In the genomic region with DNA sequence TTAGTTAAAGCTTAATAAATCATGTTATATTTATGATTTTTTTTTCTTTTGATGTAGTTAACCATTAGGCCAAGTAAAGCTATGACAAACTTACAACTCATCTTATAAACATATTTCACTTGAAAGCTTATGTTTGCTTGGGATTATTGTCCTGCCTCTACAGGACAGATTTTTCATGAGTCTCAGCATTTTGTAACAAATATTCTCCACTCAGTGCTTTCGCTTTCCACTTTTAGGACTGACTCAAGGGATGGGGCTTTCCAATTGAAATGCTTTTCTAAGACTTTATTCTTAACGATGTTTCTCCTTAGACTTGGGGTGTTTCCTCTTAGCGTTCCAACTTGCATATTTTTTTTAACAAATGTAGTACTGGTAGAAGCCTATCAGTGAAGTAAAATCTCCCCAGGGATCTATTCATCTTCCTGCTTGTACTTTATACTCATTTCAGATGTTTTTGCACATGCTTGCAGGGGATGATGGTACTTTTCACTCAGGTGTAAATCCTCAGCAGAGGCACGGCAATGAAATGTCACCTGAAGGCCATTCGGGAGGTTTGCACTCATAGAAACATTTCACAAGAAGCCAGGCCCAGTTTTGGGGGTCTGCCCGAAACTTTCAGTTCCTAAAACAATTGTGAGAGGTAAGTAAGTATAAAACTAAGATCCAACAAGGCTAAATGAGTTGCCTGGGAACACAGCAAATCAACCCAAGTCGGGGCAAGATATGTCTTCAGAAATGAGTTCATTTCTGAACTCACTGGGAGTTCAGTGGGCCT, we compare ENCODE assay signal across 24 cellular contexts.
"Had no signal": no experiment of that assay in that cellular context is flagged by ENCODE, and none has a peak within 500 bp of the region (broad histone marks: within the 10 kb centered on the region; RNA-seq: fewer than 3 reads in every experiment).

No MANE protein-coding gene starts in this region.

- H3K36me3 ChIP-seq: colonic mucosa, pancreas, sigmoid colon, thoracic aorta had no signal

- H3K27ac ChIP-seq: colonic mucosa, pancreas, psoas muscle, sigmoid colon, thoracic aorta had no signal

- DNase-seq: activated B cell treated with CpG ODN at 0.5 μM for 24 hours; activated CD4-positive, alpha-beta T cell treated with anti-CD3 and anti-CD28 coated beads, Interleukin-2, amount 50 U/mL, for 1 hour; activated naive CD4-positive, alpha-beta T cell; activated T-cell treated with anti-CD3 and anti-CD28 coated beads for 4 hours; activated T-cell treated with anti-CD3 and anti-CD28 coated beads, Interleukin-2, amount 50 U/mL, for 72 hours; anterior cingulate cortex; colonic mucosa; effector CD8-positive, alpha-beta T cell; hippocampal formation; kidney; left colon; midbrain; naive thymus-derived CD4-positive, alpha-beta T cell; pancreas; psoas muscle; sigmoid colon; small intestine; stimulated activated CD4-positive, alpha-beta T cell treated with anti-CD3 and anti-CD28 coated beads, Interleukin-4, amount 100 ng/mL, for 24 hours; stimulated activated CD8-positive, alpha-beta memory T cell treated with anti-CD3 and anti-CD28 coated beads, Interleukin-4, amount 100 ng/mL, for 48 hours; stimulated activated naive CD4-positive, alpha-beta T cell; trophoblast cell had no signal

- H3K4me1 ChIP-seq: colonic mucosa, psoas muscle, sigmoid colon had no signal

- FAIRE-seq: bronchial epithelial cell, kidney, pancreas, small intestine, urothelium cell line had no signal

- H3K27me3 ChIP-seq: colonic mucosa, pancreas, sigmoid colon had no signal

- ATAC-seq: activated T-cell treated with anti-CD3 and anti-CD28 coated beads, Interleukin-2, amount 50 U/mL, for 72 hours; left colon; naive thymus-derived CD4-positive, alpha-beta T cell; pancreas; psoas muscle had no signal

- H3K9me3 ChIP-seq: colonic mucosa, pancreas, psoas muscle, sigmoid colon, thoracic aorta had no signal

- H3K4me3 ChIP-seq: colonic mucosa, pancreas, psoas muscle, sigmoid colon, thoracic aorta had no signal
